Comparison of ENCODE assay signal across 8 cellular contexts in the genomic region with DNA sequence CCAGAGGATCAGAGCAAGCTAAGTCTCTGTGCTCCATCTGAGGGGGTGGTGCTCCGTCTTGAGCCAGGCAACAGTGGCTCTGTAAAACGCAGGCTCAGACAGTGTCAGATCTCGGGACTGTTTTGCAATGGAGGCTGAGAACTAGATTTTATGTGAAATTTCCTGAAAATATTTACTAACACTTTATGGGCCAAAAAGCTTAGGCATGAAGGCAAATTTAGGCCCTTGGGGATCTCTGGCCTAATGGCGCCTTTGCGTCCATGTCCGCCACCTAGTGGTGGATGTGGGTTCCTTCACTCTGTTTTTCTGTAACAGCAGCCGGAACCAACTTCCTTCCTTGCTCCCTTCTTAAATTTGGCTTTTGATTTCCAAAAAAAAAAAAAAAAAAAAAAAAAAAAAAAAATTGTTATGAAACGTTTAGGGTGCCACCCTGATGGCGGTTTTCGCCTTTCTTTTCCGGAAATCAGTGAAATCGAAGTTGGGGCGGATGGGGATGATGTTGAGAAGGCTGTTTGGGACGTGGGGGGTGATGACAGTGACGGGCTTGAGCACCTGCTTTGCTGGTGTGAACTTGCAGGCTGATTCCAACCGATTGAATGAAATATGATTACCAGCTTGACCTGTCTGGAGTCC. TPM values are rescaled to one million over a fixed set of nuclear protein-coding genes. Genes with fewer than 3 reads are reported as not detected.
DNase-seq lines count a peak whose midpoint lies in the region; ATAC-seq, FAIRE-seq and TF ChIP-seq lines count a peak whose summit lies in the region.

No MANE protein-coding gene starts in this region.

- CTCF ChIA-PET in HEK293 (lab: Yijun Ruan, JAX) = interaction anchor here (0.5 to 6.2 kb wide), 36 partner anchors 9 to 1894 kb away, joined by 3 to 137 read pairs (median 4); partner anchors contain the start of gene ELAC2

- whole genome bisulfite sequencing in pancreas, 2 donors = 36 to 39% methylated on average over 16 of the region's 16 CpGs

- POLR2A ChIA-PET in HEK293 (lab: Yijun Ruan, JAX) = interaction anchor here (4.0 kb wide), 1 partner anchor 13 kb away, joined by 26 read pairs; the partner anchor contains the start of gene ELAC2

- no peaks in the 10 kb centered on the region for H3K36me3 ChIP-seq in HEK293 (ENCODE audit: control insufficient read depth in 2 of 2, insufficient read depth in 1 of 2, low read length in 2 of 2)
- no peaks in the 10 kb centered on the region for H3K36me3 ChIP-seq in pancreas

- no peaks in the 10 kb centered on the region for H3K27me3 ChIP-seq in pancreas

- intact Hi-C loops in pancreas (cut with DNase I) = no loop called here

- DNase-seq in NOMO-1 (lab: John Stamatoyannopoulos, UW; ENCODE audit: unreplicated experiment in 2 of 2) (peak; percentile 24 to 37), NOMO-1 treated with dmso at 0.1 percent for 144 hours (lab: John Stamatoyannopoulos, UW; ENCODE audit: unreplicated experiment) (no peak), NCI-H2227 treated with DMSO at 0.1 percent for 48 hours (lab: John Stamatoyannopoulos, UW) (peak; percentile 20), activated T-cell treated with anti-CD3 and anti-CD28 coated beads for 24 hours (ENCODE audit: low read depth) (peak; percentile 35), fibroblast of villous mesenchyme (ENCODE audit: low read depth) (peak; percentile 55), pancreas (peak in 4 of 6 donors; percentile 27 to 62 (median 41)), hippocampal formation (lab: John Stamatoyannopoulos, UW) (no peak)

- ATAC-seq in pancreas = peak; percentile 70 to 90 (median 88)

- no peaks in the 10 kb centered on the region for H3K4me1 ChIP-seq in HEK293 (ENCODE audit: control insufficient read depth, insufficient read depth, low read length)
- H3K4me1 ChIP-seq in pancreas = no peaks in the 10 kb centered on the region

- H3K4me3 ChIP-seq in HEK293 (ENCODE audit: low read depth, low read length) = no peak overlapping the region
- no peak overlapping the region for H3K4me3 ChIP-seq in fibroblast of villous mesenchyme (ENCODE audit: low read depth, low read length)
- H3K4me3 ChIP-seq in pancreas = no peak overlapping the region

- TF ChIP-seq CTCF in HEK293 (tag by site-specific recombination; IDR thresholded peaks at IDR 0.05) (no peak), fibroblast of villous mesenchyme (IDR thresholded peaks at IDR 0.05; ENCODE audit: insufficient read depth, low read depth, low read length) (peak; percentile 87), pancreas (IDR thresholded peaks at IDR 0.05) (peak; percentile 53 to 78 (median 72))

- no peak overlapping the region for H3K27ac ChIP-seq in HEK293 (ENCODE audit: extremely low read depth, low read depth, low read length)
- H3K27ac ChIP-seq in pancreas = no peak overlapping the region

- no peak for FAIRE-seq in pancreas (lab: Jason Lieb, UNC)

- H3K9me3 ChIP-seq in HEK293 (ENCODE audit: control insufficient read depth, insufficient read depth, low read depth, low read length) (no peaks in the 10 kb centered on the region), pancreas (no peaks in the 10 kb centered on the region)

TF ChIP-seq in HEK293, 187 proteins besides CTCF, POLR2A, EP300 and RAD21:
- peak; percentile 29; the same call in 1 of the 2 replicates for TF ChIP-seq ZNF654 (tag by site-specific recombination; IDR thresholded peaks at IDR 0.05; ENCODE audit: low read depth)
- TF ChIP-seq YY1 (tag by site-specific recombination; IDR thresholded peaks at IDR 0.05) = peak; percentile 46; the same call in 1 of the 2 replicates
- TF ChIP-seq, protein P1, sequence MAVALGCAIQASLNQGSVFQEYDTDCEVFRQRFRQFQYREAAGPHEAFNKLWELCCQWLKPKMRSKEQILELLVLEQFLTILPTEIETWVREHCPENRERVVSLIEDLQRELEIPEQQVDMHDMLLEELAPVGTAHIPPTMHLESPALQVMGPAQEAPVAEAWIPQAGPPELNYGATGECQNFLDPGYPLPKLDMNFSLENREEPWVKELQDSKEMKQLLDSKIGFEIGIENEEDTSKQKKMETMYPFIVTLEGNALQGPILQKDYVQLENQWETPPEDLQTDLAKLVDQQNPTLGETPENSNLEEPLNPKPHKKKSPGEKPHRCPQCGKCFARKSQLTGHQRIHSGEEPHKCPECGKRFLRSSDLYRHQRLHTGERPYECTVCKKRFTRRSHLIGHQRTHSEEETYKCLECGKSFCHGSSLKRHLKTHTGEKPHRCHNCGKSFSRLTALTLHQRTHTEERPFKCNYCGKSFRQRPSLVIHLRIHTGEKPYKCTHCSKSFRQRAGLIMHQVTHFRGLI (tag by site-specific recombination; IDR thresholded peaks at IDR 0.05) = no peak

RNA-seq across cellular contexts. Expression of gene ELAC2, which starts 14.0 kb away (rescaled TPM):
- 51.5 and 63.9 TPM in 2 replicates for total RNA-seq in fibroblast of villous mesenchyme
- total RNA-seq in pancreas = 10 to 100 TPM; 19.6 to 27.0 (median 23.5) TPM
- 10 to 100 TPM; 28.1 to 39.2 TPM for polyA plus RNA-seq in pancreas

Comparison
In these comparisons a context has a peak if more than half of its experiments do, and no peak if none do; other contexts are left out.
1. DNase-seq: peak in NOMO-1 (2 of 2), NCI-H2227 treated with DMSO at 0.1 percent for 48 hours (single experiment), activated T-cell treated with anti-CD3 and anti-CD28 coated beads for 24 hours (single experiment), fibroblast of villous mesenchyme (single experiment) and pancreas (4 of 6); none in NOMO-1 treated with dmso at 0.1 percent for 144 hours (single experiment) and hippocampal formation (0 of 2).